ENCODE assay signal across 9 cellular contexts in genomic region chr3:71065764-71066013, GRCh38.
DNase-seq lines count a peak whose midpoint lies in the region; ATAC-seq and TF ChIP-seq lines count a peak whose summit lies in the region.
"Had no signal": no experiment of that assay in that cellular context is flagged by ENCODE, and none has a peak within 500 bp of the region (broad histone marks: within the 10 kb centered on the region; RNA-seq: fewer than 3 reads in every experiment).

No MANE protein-coding gene starts in this region.

- WGBS in suprapubic skin: 24% methylated on average over 4 of the region's 4 CpGs

- TF ChIP-seq EP300 in suprapubic skin (IDR thresholded peaks at IDR 0.05): no peak

- H3K4me1 Mint-ChIP-seq in activated CD8-positive, alpha-beta memory T cell treated with anti-CD3 and anti-CD28 coated beads, Interleukin-2, amount 10 ng/mL, durations not matched to agents 7 days and 5 days: peaks cover 61% of the 10 kb centered on the region
- H3K4me1 Mint-ChIP-seq in activated naive CD8-positive, alpha-beta T cell treated with anti-CD3 and anti-CD28 coated beads, Interleukin-2, amount 50 U/mL, for 24 hours: peaks cover 68% of the 10 kb centered on the region

- no peaks in the 10 kb centered on the region for H3K27me3 Mint-ChIP-seq in activated CD8-positive, alpha-beta memory T cell treated with anti-CD3 and anti-CD28 coated beads, Interleukin-2, amount 10 ng/mL, durations not matched to agents 7 days and 5 days
- no peaks in the 10 kb centered on the region for H3K27me3 Mint-ChIP-seq in activated naive CD8-positive, alpha-beta T cell treated with anti-CD3 and anti-CD28 coated beads, Interleukin-2, amount 50 U/mL, for 24 hours

- H3K27ac Mint-ChIP-seq in activated CD8-positive, alpha-beta memory T cell treated with anti-CD3 and anti-CD28 coated beads, Interleukin-2, amount 10 ng/mL, durations not matched to agents 7 days and 5 days: peak overlapping the region; percentile 93
- peak overlapping the region; percentile 86 for H3K27ac Mint-ChIP-seq in activated naive CD8-positive, alpha-beta T cell treated with anti-CD3 and anti-CD28 coated beads, Interleukin-2, amount 50 U/mL, for 24 hours

- peaks cover 3% of the 10 kb centered on the region for H3K36me3 Mint-ChIP-seq in activated CD8-positive, alpha-beta memory T cell treated with anti-CD3 and anti-CD28 coated beads, Interleukin-2, amount 10 ng/mL, durations not matched to agents 7 days and 5 days
- peaks cover 26% of the 10 kb centered on the region for H3K36me3 Mint-ChIP-seq in activated naive CD8-positive, alpha-beta T cell treated with anti-CD3 and anti-CD28 coated beads, Interleukin-2, amount 50 U/mL, for 24 hours (ENCODE audit: low read depth)

- H3K27ac ChIP-seq in left lung (peak overlapping the region; percentile 94 to 96), suprapubic skin (peak overlapping the region; percentile 93)
- H3K27ac ChIP-seq: C4-2B had no signal

- H3K9me3 ChIP-seq in left lung: no peaks in the 10 kb centered on the region
- no peaks in the 10 kb centered on the region for H3K9me3 ChIP-seq in suprapubic skin

- TF ChIP-seq POLR2A in suprapubic skin (IDR thresholded peaks at IDR 0.05): no peak

- TF ChIP-seq CTCF in left lung (IDR thresholded peaks at IDR 0.05): no peak
- no peak for TF ChIP-seq CTCF in suprapubic skin (IDR thresholded peaks at IDR 0.05)

- H3K4me3 ChIP-seq in left lung (peak overlapping the region; percentile 48 to 72), suprapubic skin (peak overlapping the region; percentile 74)

- CTCF ChIA-PET in activated CD8-positive, alpha-beta memory T cell treated with anti-CD3 and anti-CD28 coated beads, Interleukin-2, amount 10 ng/mL, durations not matched to agents 7 days and 5 days (lab: Charles Lee): no interaction called here

- ATAC-seq in activated CD8-positive, alpha-beta memory T cell treated with anti-CD3 and anti-CD28 coated beads, Interleukin-2, amount 10 ng/mL, durations not matched to agents 7 days and 5 days: no peak
- ATAC-seq in activated naive CD8-positive, alpha-beta T cell treated with anti-CD3 and anti-CD28 coated beads, Interleukin-2, amount 50 U/mL, for 24 hours: no peak
- ATAC-seq in left lung: peak; percentile 17

- DNase-seq in activated CD8-positive, alpha-beta memory T cell treated with anti-CD3 and anti-CD28 coated beads, Interleukin-2, amount 10 ng/mL, durations not matched to agents 7 days and 5 days: no peak
- DNase-seq in activated CD8-positive, alpha-beta memory T cell treated with anti-CD3 and anti-CD28 coated beads for 24 hours: no peak
- DNase-seq in activated naive CD8-positive, alpha-beta T cell treated with anti-CD3 and anti-CD28 coated beads, Interleukin-2, amount 50 U/mL, for 24 hours: no peak
- DNase-seq in left lung: no peak
- DNase-seq in suprapubic skin (ENCODE audit: low spot score in 2 of 2): no peak
- no peak for DNase-seq in HCEC 1CT
- no peak for DNase-seq in NCI-H2081 (lab: John Stamatoyannopoulos, UW)
- no peak for DNase-seq in LoVo (ENCODE audit: low spot score)

- no peaks in the 10 kb centered on the region for H3K9me3 Mint-ChIP-seq in activated CD8-positive, alpha-beta memory T cell treated with anti-CD3 and anti-CD28 coated beads, Interleukin-2, amount 10 ng/mL, durations not matched to agents 7 days and 5 days (ENCODE audit: low read depth)
- H3K9me3 Mint-ChIP-seq in activated naive CD8-positive, alpha-beta T cell treated with anti-CD3 and anti-CD28 coated beads, Interleukin-2, amount 50 U/mL, for 24 hours: no peaks in the 10 kb centered on the region

- H3K36me3 ChIP-seq in left lung: no peaks in the 10 kb centered on the region
- no peaks in the 10 kb centered on the region for H3K36me3 ChIP-seq in suprapubic skin

- no peaks in the 10 kb centered on the region for H3K27me3 ChIP-seq in left lung
- H3K27me3 ChIP-seq in suprapubic skin: no peaks in the 10 kb centered on the region

- H3K4me1 ChIP-seq in left lung (peaks cover 32 to 77% of the 10 kb centered on the region in 2 donors), suprapubic skin (peaks cover 77% of the 10 kb centered on the region)

- peak overlapping the region; percentile 85 for H3K4me3 Mint-ChIP-seq in activated CD8-positive, alpha-beta memory T cell treated with anti-CD3 and anti-CD28 coated beads, Interleukin-2, amount 10 ng/mL, durations not matched to agents 7 days and 5 days
- peak overlapping the region; percentile 84 for H3K4me3 Mint-ChIP-seq in activated naive CD8-positive, alpha-beta T cell treated with anti-CD3 and anti-CD28 coated beads, Interleukin-2, amount 50 U/mL, for 24 hours

- intact Hi-C loops in left lung (cut with DNase I): no loop called here
